In the genomic region with DNA sequence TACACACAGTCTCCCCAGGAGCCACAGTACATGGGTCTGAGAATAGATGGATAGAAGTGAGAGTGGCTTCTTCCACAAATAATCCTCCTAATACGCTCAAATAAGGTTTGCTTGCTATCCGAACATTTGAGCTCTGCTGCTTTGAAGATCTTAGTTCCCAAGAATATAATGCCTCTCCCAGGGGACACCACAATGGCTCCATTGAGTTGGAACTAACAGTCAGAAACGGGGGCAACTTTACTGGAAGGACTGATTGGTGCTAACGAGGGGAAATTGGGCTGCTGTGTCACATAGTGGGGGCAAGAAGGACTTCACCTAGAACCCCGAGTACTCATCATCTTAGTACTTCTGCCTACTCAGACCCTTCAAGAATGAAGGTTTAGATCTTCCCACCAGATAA, we compare ENCODE assay signal across 25 cellular contexts.
A peak's percentile ranks its signal among the peaks of the same experiment; 100 is the strongest.
DNase-seq lines count a peak whose midpoint lies in the region; ATAC-seq, FAIRE-seq and TF ChIP-seq lines count a peak whose summit lies in the region.
"Had no signal": no experiment of that assay in that cellular context is flagged by ENCODE, and none has a peak within 500 bp of the region (broad histone marks: within the 10 kb centered on the region; RNA-seq: fewer than 3 reads in every experiment).

No MANE protein-coding gene starts in this region.

- H3K27me3 ChIP-seq in OCI-LY1 (ENCODE audit: insufficient read depth, low read length) = no peaks in the 10 kb centered on the region
- peaks cover 84% of the 10 kb centered on the region for H3K27me3 ChIP-seq in GM23338 (ENCODE audit: insufficient read depth)
- H3K27me3 ChIP-seq in esophagus squamous epithelium = peaks cover 0 to 88% (median 0%) of the 10 kb centered on the region in 4 donors

- H3K9me2 ChIP-seq in OCI-LY1 (ENCODE audit: low read depth, low read length) (no peaks in the 10 kb centered on the region), GM23338 (ENCODE audit: insufficient read depth) (0 out of 2 replicates have a peak, but pooled peaks cover 2% of the 10 kb centered on the region)

- H3K27ac Mint-ChIP-seq in dendritic cell treated with granulocyte-macrophage colony-stimulating factor and Interleukin-4, amounts not matched to agents 40 ng/mL and 50 ng/mL, for 4 days = peak overlapping the region; percentile 67
- H3K27ac Mint-ChIP-seq in GM23338 = no peak overlapping the region
- H3K27ac Mint-ChIP-seq: CD4-positive, CD25-positive, alpha-beta regulatory T cell had no signal

- H3F3A ChIP-seq in OCI-LY1 (ENCODE audit: insufficient read depth, low read length) (peaks cover 5% of the 10 kb centered on the region; the same call in 1 of the 2 replicates), GM23338 (replicated peaks; ENCODE audit: low read depth) (no peaks in the 10 kb centered on the region)

- 67 to 73% methylated on average over 5 of the region's 5 CpGs for WGBS in esophagus squamous epithelium, 2 donors

- peak overlapping the region; percentile 99 for H3K27ac ChIP-seq in OCI-LY1 (ENCODE audit: low read depth, low read length, poor library complexity, severe bottlenecking)
- H3K27ac ChIP-seq in GM23338 (ENCODE audit: low read depth) = no peak overlapping the region
- H3K27ac ChIP-seq in esophagus squamous epithelium = no peak overlapping the region

- H3K9me3 ChIP-seq in OCI-LY1 (ENCODE audit: low read length) = no peaks in the 10 kb centered on the region
- no peaks in the 10 kb centered on the region for H3K9me3 ChIP-seq in esophagus squamous epithelium
- H3K9me3 ChIP-seq: HAP-1, MG63 had no signal

- H3K4me3 ChIP-seq in OCI-LY1 (ENCODE audit: low read depth, low read length, poor library complexity, severe bottlenecking) (peak overlapping the region; percentile 25), GM23338 (no peak overlapping the region), esophagus squamous epithelium (no peak overlapping the region)
- H3K4me3 ChIP-seq: HAP-1, MG63 had no signal

- no peak for DNase-seq in GM12891 (ENCODE audit: insufficient read length, low spot score)
- no peak for DNase-seq in GM23338 (ENCODE audit: low spot score)
- DNase-seq in Right ventricle myocardium inferior (ENCODE audit: missing footprints) = no peak
- DNase-seq in esophagus squamous epithelium (lab: John Stamatoyannopoulos, UW) = no peak
- DNase-seq: ACHN; CD4-positive, CD25-positive, alpha-beta regulatory T cell; COR-L47; DMS 273 treated with DMSO at 0.1 percent for 48 hours; GF-D8; IMR-90; Kasumi-1; MG63; NCI-H1092 treated with DMSO at 0.1 percent for 48 hours; NCI-H146; NCI-H2029 treated with DMSO at 0.1 percent for 48 hours; NCI-H2171 treated with DMSO at 0.1 percent for 48 hours; NCI-H446; NCI-H526 treated with DMSO at 0.1 percent for 48 hours; OCI-M1; SIG-M5 had no signal

- TF ChIP-seq POLR2A in GM12891 (IDR thresholded peaks at IDR 0.05; ENCODE audit: low read depth, low read length) (no peak), esophagus squamous epithelium (IDR thresholded peaks at IDR 0.05) (no peak)

- intact Hi-C loops in dendritic cell treated with granulocyte-macrophage colony-stimulating factor and Interleukin-4, amounts not matched to agents 40 ng/mL and 50 ng/mL, for 4 days (cut with micrococcal nuclease) = loop anchor here (2.0 kb wide), 1 partner anchor 105 kb away; no protein-coding TSS in a partner anchor
- intact Hi-C loops in Right ventricle myocardium inferior (cut with DNase I) = no loop called here
- intact Hi-C loops in esophagus squamous epithelium (cut with DNase I) = loop anchor here (10.0 kb wide), 1 partner anchor 431 kb away; no protein-coding TSS in a partner anchor

- H4K20me1 ChIP-seq in OCI-LY1 (ENCODE audit: insufficient read depth, low read length) = no peaks in the 10 kb centered on the region
- no peaks in the 10 kb centered on the region for H4K20me1 ChIP-seq in GM23338 (replicated peaks; ENCODE audit: insufficient read depth)

- no peaks in the 10 kb centered on the region for H3K79me2 ChIP-seq in OCI-LY1 (ENCODE audit: insufficient read depth, low read length)
- no peaks in the 10 kb centered on the region for H3K79me2 ChIP-seq in GM23338 (replicated peaks; ENCODE audit: insufficient read depth)

- H3K36me3 ChIP-seq in OCI-LY1 (ENCODE audit: insufficient read depth, low read length) = no peaks in the 10 kb centered on the region
- H3K36me3 ChIP-seq in GM23338 (ENCODE audit: insufficient read depth) = no peaks in the 10 kb centered on the region
- H3K36me3 ChIP-seq in esophagus squamous epithelium = no peaks in the 10 kb centered on the region
- H3K36me3 ChIP-seq: HAP-1, MG63 had no signal

- no peak for TF ChIP-seq CTCF in OCI-LY1 (IDR thresholded peaks at IDR 0.05; ENCODE audit: low read length)
- TF ChIP-seq CTCF in GM23338 (conservative IDR thresholded peaks at IDR 0.05; ENCODE audit: low read depth in 2 of 2) = no peak
- TF ChIP-seq CTCF in esophagus squamous epithelium (IDR thresholded peaks at IDR 0.05) = no peak

- H2AFZ ChIP-seq in OCI-LY1 (ENCODE audit: low read length) (no peak overlapping the region), GM23338 (no peak overlapping the region)

- no peaks in the 10 kb centered on the region for H3K9me3 Mint-ChIP-seq in dendritic cell treated with granulocyte-macrophage colony-stimulating factor and Interleukin-4, amounts not matched to agents 40 ng/mL and 50 ng/mL, for 4 days
- no peaks in the 10 kb centered on the region; the same call in 2 of the 3 replicates for H3K9me3 Mint-ChIP-seq in GM23338

- no peak overlapping the region for H3K4me3 Mint-ChIP-seq in dendritic cell treated with granulocyte-macrophage colony-stimulating factor and Interleukin-4, amounts not matched to agents 40 ng/mL and 50 ng/mL, for 4 days
- H3K4me3 Mint-ChIP-seq in GM23338 = no peak overlapping the region
- H3K4me3 Mint-ChIP-seq: CD4-positive, CD25-positive, alpha-beta regulatory T cell had no signal

- peaks cover 69% of the 10 kb centered on the region for H3K4me1 ChIP-seq in OCI-LY1 (ENCODE audit: insufficient read depth, low read length, severe bottlenecking)
- H3K4me1 ChIP-seq in GM23338 (ENCODE audit: insufficient read depth) = no peaks in the 10 kb centered on the region
- peaks cover 0 to 5% (median 0%) of the 10 kb centered on the region in 3 donors for H3K4me1 ChIP-seq in esophagus squamous epithelium
- H3K4me1 ChIP-seq: HAP-1 had no signal

- peak overlapping the region; percentile 67 for H3K9ac ChIP-seq in OCI-LY1 (ENCODE audit: low read length)

- peak overlapping the region; percentile 55 for H3K4me2 ChIP-seq in OCI-LY1 (ENCODE audit: low read length)
- H3K4me2 ChIP-seq in GM23338 = no peak overlapping the region

- no peak for ATAC-seq in GM23338
- no peak for ATAC-seq in Right ventricle myocardium inferior
- no peak for ATAC-seq in GM21381 (IDR thresholded peaks at IDR 0.05; ENCODE audit: unreplicated experiment)
- ATAC-seq: SK-N-SH treated with all-trans-retinoic acid at 6 μM for 48 hours had no signal

- H3K4me1 Mint-ChIP-seq in dendritic cell treated with granulocyte-macrophage colony-stimulating factor and Interleukin-4, amounts not matched to agents 40 ng/mL and 50 ng/mL, for 4 days (ENCODE audit: low read depth) = peaks cover 65% of the 10 kb centered on the region
- H3K4me1 Mint-ChIP-seq in GM23338 = no peaks in the 10 kb centered on the region

- FAIRE-seq in GM12891 (lab: Jason Lieb, UNC) = peak; percentile 87

- no peaks in the 10 kb centered on the region for H3K36me3 Mint-ChIP-seq in dendritic cell treated with granulocyte-macrophage colony-stimulating factor and Interleukin-4, amounts not matched to agents 40 ng/mL and 50 ng/mL, for 4 days (ENCODE audit: low read depth)
- H3K36me3 Mint-ChIP-seq in GM23338 (ENCODE audit: low read depth) = no peaks in the 10 kb centered on the region
- H3K36me3 Mint-ChIP-seq: CD4-positive, CD25-positive, alpha-beta regulatory T cell had no signal

- peaks cover 10% of the 10 kb centered on the region for H3K27me3 Mint-ChIP-seq in dendritic cell treated with granulocyte-macrophage colony-stimulating factor and Interleukin-4, amounts not matched to agents 40 ng/mL and 50 ng/mL, for 4 days
- peaks cover 38% of the 10 kb centered on the region for H3K27me3 Mint-ChIP-seq in GM23338 (ENCODE audit: insufficient read depth, low read depth, poor library complexity)

TF ChIP-seq in GM12891, 5 proteins besides CTCF, POLR2A, EP300 and RAD21:
- TF ChIP-seq PAX5 (IDR thresholded peaks at IDR 0.05; ENCODE audit: insufficient read depth, low read length, severe bottlenecking) (no peak), TAF1 (IDR thresholded peaks at IDR 0.05; ENCODE audit: low read depth, low read length) (no peak), SPI1 (IDR thresholded peaks at IDR 0.05; ENCODE audit: low read depth, low read length) (no peak)

TF ChIP-seq in GM23338, 12 proteins besides CTCF, POLR2A, EP300 and RAD21 (continues in another document):
- TF ChIP-seq ZNF331 (CRISPR knock-in tag; IDR thresholded peaks at IDR 0.05; ENCODE audit: low read depth) (no peak), CREB1 (CRISPR knock-in tag; IDR thresholded peaks at IDR 0.05; ENCODE audit: low read depth) (no peak), EZH2phosphoT487 (IDR thresholded peaks at IDR 0.05; ENCODE audit: unreplicated experiment) (no peak), JUNB (IDR thresholded peaks at IDR 0.05; ENCODE audit: unreplicated experiment) (no peak)
